18 cellular contexts compared by ENCODE assay signal in genomic region chrX:118802857-118803256, GRCh38. TPM values are rescaled to one million over a fixed set of nuclear protein-coding genes. Genes with fewer than 3 reads are reported as not detected.
DNase-seq lines count a peak whose midpoint lies in the region; ATAC-seq, FAIRE-seq and TF ChIP-seq lines count a peak whose summit lies in the region.
"Had no signal": no experiment of that assay in that cellular context is flagged by ENCODE, and none has a peak within 500 bp of the region (broad histone marks: within the 10 kb centered on the region; RNA-seq: fewer than 3 reads in every experiment).

No MANE protein-coding gene starts in this region.

- TF ChIP-seq RAD21 in K562 (CRISPR knock-in tag; conservative IDR thresholded peaks at IDR 0.05 in 1 of 2, IDR thresholded peaks at IDR 0.05 in 1 of 2), result no peak

- no peaks in the 10 kb centered on the region for H3K9me1 ChIP-seq in K562 (ENCODE audit: control insufficient read depth, insufficient read depth, low read length)

- no peaks in the 10 kb centered on the region for H3K9me2 ChIP-seq in GM23338 (ENCODE audit: insufficient read depth)

- H3K27me3 ChIP-seq in K562 (ENCODE audit: control insufficient read depth in 2 of 2, insufficient read depth in 2 of 2, low read length in 2 of 2), result no peaks in the 10 kb centered on the region
- H3K27me3 ChIP-seq in left lung, result no peaks in the 10 kb centered on the region
- no peaks in the 10 kb centered on the region for H3K27me3 ChIP-seq in GM23338 (ENCODE audit: insufficient read depth)
- H3K27me3 ChIP-seq: pancreas, SJSA1 had no signal

- H3K4me2 ChIP-seq in K562 (ENCODE audit: insufficient read depth, low read length) (no peak overlapping the region), GM23338 (no peak overlapping the region)
- H3K4me2 ChIP-seq: KMS-11 had no signal

- no TSS peak for BruUV-seq in K562 (replicated peaks; lab: Mats Ljungman, UMichigan)

- in situ Hi-C loops in K562 (cut with MboI), result loop anchor here (5.0 to 10.0 kb wide), 2 partner anchors 191 to 338 kb away; no protein-coding TSS in a partner anchor

- ATAC-seq in K562 (peak; percentile 65; the same call in 2 of the 3 replicates), left lung (peak; percentile 36), GM21786 (IDR thresholded peaks at IDR 0.05; ENCODE audit: unreplicated experiment) (no peak), GM23338 (no peak)

- no peak overlapping the region for H3K9ac ChIP-seq in K562 (ENCODE audit: insufficient read depth in 1 of 2, low read depth in 2 of 2, low read length in 2 of 2)
- H3K9ac ChIP-seq: KMS-11 had no signal

- H3K4me1 ChIP-seq in K562 (replicated peaks in 1 of 2; ENCODE audit: control insufficient read depth in 2 of 2, insufficient read depth in 2 of 2, low read length in 2 of 2) (no peaks in the 10 kb centered on the region; a peak in 2 of 5 replicates), left lung (peaks cover 0 to 6% of the 10 kb centered on the region in 2 donors), GM23338 (ENCODE audit: insufficient read depth) (no peaks in the 10 kb centered on the region)
- H3K4me1 ChIP-seq: pancreas, SJSA1 had no signal

- H3K4me3 ChIP-seq in K562 (no peak overlapping the region), left lung (no peak overlapping the region), GM23338 (no peak overlapping the region)
- H3K4me3 ChIP-seq: pancreas, SJSA1 had no signal

- H3K4me1 Mint-ChIP-seq in GM23338, result no peaks in the 10 kb centered on the region; the same call in 2 of the 3 replicates

- H3F3A ChIP-seq in GM23338 (replicated peaks; ENCODE audit: low read depth), result no peaks in the 10 kb centered on the region

- 0% methylated on average over 1 of the region's 1 CpG for WGBS in K562 (ENCODE audit: insufficient coverage, low coverage, missing lambda C conversion rate)

- POLR2A ChIA-PET in K562 (lab: Yijun Ruan, JAX), result interaction anchor here (0.7 kb wide), 1 partner anchor 11 kb away, joined by 3 read pairs; no protein-coding TSS in a partner anchor

- H3K9me3 ChIP-seq in K562 (replicated peaks; ENCODE audit: control insufficient read depth, insufficient read depth, low read depth, low read length), result no peaks in the 10 kb centered on the region
- no peaks in the 10 kb centered on the region for H3K9me3 ChIP-seq in left lung
- H3K9me3 ChIP-seq: pancreas, SJSA1 had no signal

- no peak for TF ChIP-seq POLR2A in K562 (conservative IDR thresholded peaks at IDR 0.05)

- H3K9me3 Mint-ChIP-seq in GM23338, result no peaks in the 10 kb centered on the region
- H3K9me3 Mint-ChIP-seq: activated T-helper 2 cell treated with anti-CD3 and anti-CD28 coated beads, Interferon-gamma antibody, Interleukin-2, Interleukin-4, amounts not matched to agents 10 μg/mL and 5 μg/mL and 100 μg/mL, durations not matched to agents 14 hours and 24 hours and 36 hours had no signal

- H3K36me3 Mint-ChIP-seq in GM23338 (ENCODE audit: low read depth), result no peaks in the 10 kb centered on the region

- H3K27ac Mint-ChIP-seq in GM23338, result no peak overlapping the region
- H3K27ac Mint-ChIP-seq: activated T-helper 2 cell treated with anti-CD3 and anti-CD28 coated beads, Interferon-gamma antibody, Interleukin-2, Interleukin-4, amounts not matched to agents 10 μg/mL and 5 μg/mL and 100 μg/mL, durations not matched to agents 14 hours and 24 hours and 36 hours had no signal

- CTCF ChIA-PET in K562 (lab: Yijun Ruan, JAX; ENCODE audit: low intra/inter-chr PET ratio), result no interaction called here

- intact Hi-C loops in K562 (cut with micrococcal nuclease) (no loop called here), left lung (cut with DNase I) (no loop called here)

- H3K36me3 ChIP-seq in K562 (ENCODE audit: control insufficient read depth, insufficient read depth, low read length), result no peaks in the 10 kb centered on the region
- H3K36me3 ChIP-seq in left lung, result no peaks in the 10 kb centered on the region
- no peaks in the 10 kb centered on the region for H3K36me3 ChIP-seq in GM23338 (ENCODE audit: insufficient read depth)
- H3K36me3 ChIP-seq: pancreas, SJSA1 had no signal

- no peaks in the 10 kb centered on the region for H3K79me2 ChIP-seq in K562 (ENCODE audit: control insufficient read depth, insufficient read depth, low read length)
- H3K79me2 ChIP-seq in GM23338 (replicated peaks; ENCODE audit: insufficient read depth), result no peaks in the 10 kb centered on the region

- H3K27ac ChIP-seq in K562 (ENCODE audit: extremely low read depth, low read depth, low read length) (no peak overlapping the region), left lung (no peak overlapping the region), GM23338 (ENCODE audit: low read depth) (no peak overlapping the region)
- H3K27ac ChIP-seq: KMS-11, pancreas, SJSA1, VCaP had no signal

- H2AFZ ChIP-seq in K562 (ENCODE audit: low read depth, low read length), result peak overlapping the region; percentile 44
- no peak overlapping the region for H2AFZ ChIP-seq in GM23338

- TF ChIP-seq EP300 in K562 (IDR thresholded peaks at IDR 0.05; ENCODE audit: low read length), result no peak

- H3K4me3 Mint-ChIP-seq in GM23338, result no peak overlapping the region

- DNase-seq in Ammon's horn (ENCODE audit: low spot score) (peak; percentile 42), MV-4-11 (lab: John Stamatoyannopoulos, UW) (peak; percentile 77), K562 (ENCODE audit: extremely low read depth in 1 of 4, low spot score in 3 of 4) (peak in 1 of 4 experiments; percentile 35), left lung (no peak), GM23338 (ENCODE audit: low spot score) (no peak), NCI-H146 treated with DMSO at 0.1 percent for 48 hours (lab: John Stamatoyannopoulos, UW; ENCODE audit: unreplicated experiment) (no peak)
- no peak for DNase-seq in activated naive CD4-positive, alpha-beta T cell (lab: John Stamatoyannopoulos, UW)
- DNase-seq: activated CD8-positive, alpha-beta memory T cell treated with anti-CD3 and anti-CD28 coated beads for 24 hours; effector CD4-positive, alpha-beta T cell; glutamatergic neuron; NCI-H2081; pancreas had no signal

- TF ChIP-seq CTCF in K562 (IDR thresholded peaks at IDR 0.05 in 2 of 3, conservative IDR thresholded peaks at IDR 0.05 in 1 of 3; ENCODE audit: insufficient read depth in 2 of 3, low read depth in 1 of 3, low read length in 3 of 3) (no peak), left lung (IDR thresholded peaks at IDR 0.05) (no peak), GM23338 (conservative IDR thresholded peaks at IDR 0.05; ENCODE audit: low read depth in 2 of 2) (no peak)

- H4K20me1 ChIP-seq in K562 (replicated peaks; ENCODE audit: control insufficient read depth, insufficient read depth, low read length), result no peaks in the 10 kb centered on the region
- no peaks in the 10 kb centered on the region for H4K20me1 ChIP-seq in GM23338 (replicated peaks; ENCODE audit: insufficient read depth)

- peak; percentile 48 for FAIRE-seq in K562 (lab: Jason Lieb, UNC)
- FAIRE-seq: islet of Langerhans, pancreas had no signal

- no peaks in the 10 kb centered on the region for H3K27me3 Mint-ChIP-seq in GM23338 (ENCODE audit: insufficient read depth, low read depth, poor library complexity)

TF ChIP-seq in K562, 482 proteins besides CTCF, POLR2A, EP300 and RAD21 (continues in another document):
- TF ChIP-seq OTX1 (CRISPR knock-in tag; IDR thresholded peaks at IDR 0.05) (no peak), MYNN (IDR thresholded peaks at IDR 0.05) (no peak), MYNN (CRISPR knock-in tag; IDR thresholded peaks at IDR 0.05) (no peak), ZNF165 (CRISPR knock-in tag; IDR thresholded peaks at IDR 0.05; ENCODE audit: borderline replicate concordance) (no peak), HMG20B (CRISPR knock-in tag; IDR thresholded peaks at IDR 0.05) (no peak), MIER1 (IDR thresholded peaks at IDR 0.05; ENCODE audit: low read depth) (no peak), DMBX1 (CRISPR knock-in tag; IDR thresholded peaks at IDR 0.05; ENCODE audit: borderline replicate concordance) (no peak), RBM22 (IDR thresholded peaks at IDR 0.05; ENCODE audit: low read depth, low read length, poor library complexity, severe bottlenecking) (no peak), ATF1 (CRISPR knock-in tag; IDR thresholded peaks at IDR 0.05) (no peak), ATF1 (tag; IDR thresholded peaks at IDR 0.05) (no peak)

TF ChIP-seq in GM23338, 12 proteins besides CTCF, POLR2A, EP300 and RAD21:
- TF ChIP-seq EZH2phosphoT487 (IDR thresholded peaks at IDR 0.05; ENCODE audit: unreplicated experiment) (no peak), JUNB (IDR thresholded peaks at IDR 0.05; ENCODE audit: unreplicated experiment) (no peak)

RNA-seq across cellular contexts. Expression of gene ZCCHC12, which starts 20.8 kb away (rescaled TPM):
- not detected in 2 replicates for total RNA-seq in K562 (2011; cell fraction: chromatin; rRNA removed; ENCODE audit: low replicate concordance)
- total RNA-seq in K562 (2011; cell fraction: nucleolus; rRNA removed), result not detected in 2 replicates
- total RNA-seq in K562 (2011; cell fraction: nucleoplasm; rRNA removed), result not detected in 2 replicates
- not detected in 2 replicates for total RNA-seq in K562 (2014; rRNA removed)
- not detected in 2 replicates for total RNA-seq in K562 (2014; rRNA removed; fragmentation: Illumina TruSeq; extraction: Trizol)
- 0.07 TPM in 1 of 2 replicates, not detected in the other for total RNA-seq in K562 (2015; rRNA removed; fragmentation: Illumina TruSeq; extraction: Trizol)
- not detected in 2 replicates for total RNA-seq in K562 (2021)
- 0.03 TPM in 1 of 2 replicates, not detected in the other for polyA plus RNA-seq in K562 (2011; rRNA removed)
- 0.04 TPM in 1 of 2 replicates, not detected in the other for polyA plus RNA-seq in K562 (2011; cell fraction: cytosol; rRNA removed)
- polyA plus RNA-seq in K562 (2011; cell fraction: nucleus; rRNA removed), result not detected in 2 replicates
- 0.03 TPM in 1 of 2 replicates, not detected in the other for polyA plus RNA-seq in K562 (2012)
- not detected in 2 replicates for polyA plus RNA-seq in K562 (2014; fragmentation: Illumina TruSeq; extraction: Trizol)
- not detected for polyA plus RNA-seq in K562 (2014; fragmentation: Nextera tagmentation; extraction: Ambion mirVana)
- 0.15 TPM in 1 of 2 replicates, not detected in the other for polyA plus RNA-seq in K562 (2014; rRNA removed)
- polyA minus RNA-seq in K562 (2011; rRNA and poly(A)+ RNA removed), result not detected in 2 replicates
- not detected in 2 replicates for polyA minus RNA-seq in K562 (2011; cell fraction: cytosol; rRNA and poly(A)+ RNA removed)
- not detected in 2 replicates for polyA minus RNA-seq in K562 (2011; cell fraction: nucleus; rRNA and poly(A)+ RNA removed)
- total RNA-seq in left lung, result under 1 TPM in 1 of 2 donors, not detected in 1; 0.55 TPM
- total RNA-seq in GM23338 (2014; rRNA removed; shearing (Covaris generic)), result 0.08 and 0.38 TPM in 2 replicates
- 0.32 and 0.70 TPM in 2 replicates for polyA plus RNA-seq in GM23338 (2016; fragmentation: Nextera tagmentation; extraction: Ambion mirVana)
- total RNA-seq: activated T-helper 2 cell treated with anti-CD3 and anti-CD28 coated beads, Interferon-gamma antibody, Interleukin-2, Interleukin-4, amounts not matched to agents 10 μg/mL and 5 μg/mL and 100 μg/mL, durations not matched to agents 14 hours and 24 hours and 36 hours; SJSA1 had no signal

Comparison
In these comparisons a context has a peak if more than half of its experiments do, and no peak if none do; other contexts are left out.
1. DNase-seq: peak in Ammon's horn (single experiment) and MV-4-11 (single experiment); none in left lung (0 of 2), activated naive CD4-positive, alpha-beta T cell (0 of 4), GM23338 (single experiment) and NCI-H146 treated with DMSO at 0.1 percent for 48 hours (single experiment).
2. ATAC-seq: peak in K562 (single experiment) and left lung (single experiment); none in GM21786 (single experiment) and GM23338 (single experiment).